In the genomic region with DNA sequence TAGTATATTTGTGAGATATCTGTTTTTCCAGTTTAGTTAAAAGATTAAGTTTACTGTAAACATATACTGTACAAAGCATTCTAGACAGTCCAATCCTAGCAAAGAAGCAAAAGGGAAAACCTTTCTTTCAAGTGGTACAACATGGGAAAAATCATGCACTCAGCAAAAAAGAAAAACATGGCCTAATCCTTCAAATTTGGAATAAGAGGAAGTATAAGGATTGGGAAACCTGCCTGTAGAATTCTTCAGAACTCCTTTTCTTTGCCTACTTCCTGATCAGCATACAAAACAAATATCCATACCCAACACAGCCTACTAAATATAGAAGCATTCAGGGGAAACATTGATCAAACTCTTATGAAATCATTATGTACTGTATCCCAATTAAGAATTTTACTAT, we compare ENCODE assay signal across 18 cellular contexts. TPM values are rescaled to one million over a fixed set of nuclear protein-coding genes. Genes with fewer than 3 reads are reported as not detected.
A peak's percentile ranks its signal among the peaks of the same experiment; 100 is the strongest.
DNase-seq lines count a peak whose midpoint lies in the region; ATAC-seq and TF ChIP-seq lines count a peak whose summit lies in the region.
"Had no signal": no experiment of that assay in that cellular context is flagged by ENCODE, and none has a peak within 500 bp of the region (broad histone marks: within the 10 kb centered on the region; RNA-seq: fewer than 3 reads in every experiment).

No MANE protein-coding gene starts in this region.

- in situ Hi-C loops in gastrocnemius medialis (cut with MboI; ENCODE audit: low sequenced_read_pairs in 4 of 4) = no loop called here

- H3K4me3 ChIP-seq in endodermal cell (ENCODE audit: low read length) = no peak overlapping the region
- no peak overlapping the region for H3K4me3 ChIP-seq in gastrocnemius medialis
- H3K4me3 ChIP-seq: BLaER1, GM23338 had no signal

- H3K27me3 ChIP-seq in CD4-positive, alpha-beta T cell (ENCODE audit: control insufficient read depth, insufficient read depth, low read length) = no peaks in the 10 kb centered on the region
- H3K27me3 ChIP-seq in endodermal cell (ENCODE audit: control insufficient read depth, insufficient read depth, low read length, poor library complexity, severe bottlenecking) (no peaks in the 10 kb centered on the region), gastrocnemius medialis (no peaks in the 10 kb centered on the region)
- H3K27me3 ChIP-seq: BLaER1 had no signal

- H3K9me3 Mint-ChIP-seq in CD4-positive, alpha-beta T cell = no peaks in the 10 kb centered on the region
- peaks cover 8% of the 10 kb centered on the region for H3K9me3 Mint-ChIP-seq in endodermal cell
- peaks cover 25% of the 10 kb centered on the region for H3K9me3 Mint-ChIP-seq in T-helper 2 cell treated with Interferon-gamma antibody and Interleukin-4, amounts not matched to agents 5 μg/mL and 100 μg/mL, for 36 hours
- H3K9me3 Mint-ChIP-seq: GM23338 had no signal

- H3K27ac Mint-ChIP-seq in CD4-positive, alpha-beta T cell = peak overlapping the region; percentile 55
- peak overlapping the region; percentile 53 for H3K27ac Mint-ChIP-seq in endodermal cell
- no peak overlapping the region for H3K27ac Mint-ChIP-seq in T-helper 2 cell treated with Interferon-gamma antibody and Interleukin-4, amounts not matched to agents 5 μg/mL and 100 μg/mL, for 36 hours
- H3K27ac Mint-ChIP-seq: activated naive CD4-positive, alpha-beta T cell treated with anti-CD3 and anti-CD28 coated beads for 36 hours; GM23338 had no signal

- no peaks in the 10 kb centered on the region for H3K27me3 Mint-ChIP-seq in CD4-positive, alpha-beta T cell
- no peaks in the 10 kb centered on the region for H3K27me3 Mint-ChIP-seq in endodermal cell (ENCODE audit: insufficient read depth)
- no peaks in the 10 kb centered on the region for H3K27me3 Mint-ChIP-seq in T-helper 2 cell treated with Interferon-gamma antibody and Interleukin-4, amounts not matched to agents 5 μg/mL and 100 μg/mL, for 36 hours (ENCODE audit: low read depth)

- H3K4me1 ChIP-seq in endodermal cell (ENCODE audit: control insufficient read depth, insufficient read depth, low read length) (no peaks in the 10 kb centered on the region), gastrocnemius medialis (peaks cover 14 to 15% of the 10 kb centered on the region in 2 donors)
- H3K4me1 ChIP-seq: BLaER1 had no signal

- TF ChIP-seq CTCF in CD4-positive, alpha-beta T cell (IDR thresholded peaks at IDR 0.05) = no peak
- TF ChIP-seq CTCF in endodermal cell (conservative IDR thresholded peaks at IDR 0.05) (no peak), gastrocnemius medialis (IDR thresholded peaks at IDR 0.05 in 4 of 5, conservative IDR thresholded peaks at IDR 0.05 in 1 of 5) (no peak)

- TF ChIP-seq POLR2A in gastrocnemius medialis (IDR thresholded peaks at IDR 0.05) = no peak
- no peak for TF ChIP-seq POLR2A in GM18505 (IDR thresholded peaks at IDR 0.05; ENCODE audit: borderline replicate concordance, extremely low read depth, insufficient read depth, insufficient read length)

- no peaks in the 10 kb centered on the region for H3K9me3 ChIP-seq in CD4-positive, alpha-beta T cell (ENCODE audit: control insufficient read depth, low read length)
- H3K9me3 ChIP-seq in endodermal cell (ENCODE audit: control insufficient read depth, low read length) (no peaks in the 10 kb centered on the region), gastrocnemius medialis (no peaks in the 10 kb centered on the region)

- H3K36me3 ChIP-seq in endodermal cell (ENCODE audit: control insufficient read depth, insufficient read depth, low read length) (peaks cover 25% of the 10 kb centered on the region), gastrocnemius medialis (peaks cover 0 to 22% of the 10 kb centered on the region in 2 donors)

- H3K9ac ChIP-seq in endodermal cell (ENCODE audit: extremely low read depth, low read length, poor library complexity, severe bottlenecking) = no peak overlapping the region
- H3K9ac ChIP-seq: BLaER1 had no signal

- DNase-seq in CD4-positive, alpha-beta T cell = no peak
- peak; percentile 31 to 38 for DNase-seq in Kasumi-1 (lab: John Stamatoyannopoulos, UW)
- no peak for DNase-seq in endodermal cell
- DNase-seq in gastrocnemius medialis = no peak
- DNase-seq in T-helper 2 cell treated with Interferon-gamma antibody and Interleukin-4, amounts not matched to agents 5 μg/mL and 100 μg/mL, for 36 hours (ENCODE audit: low spot score) = no peak
- DNase-seq in hippocampal formation (lab: John Stamatoyannopoulos, UW) = no peak
- DNase-seq: activated CD4-positive, alpha-beta T cell treated with anti-CD3 and anti-CD28 coated beads for 48 hours; activated CD8-positive, alpha-beta memory T cell treated with anti-CD3 and anti-CD28 coated beads, Interleukin-2, amount 50 U/mL, for 4 hours; activated naive CD4-positive, alpha-beta T cell treated with anti-CD3 and anti-CD28 coated beads for 36 hours; aorta; DMS53; midbrain; NCI-H1092 treated with DMSO at 0.1 percent for 48 hours; NCI-H2107; NCI-H524 treated with DMSO at 0.1 percent for 48 hours had no signal

- H3K36me3 Mint-ChIP-seq in CD4-positive, alpha-beta T cell (ENCODE audit: low read depth) = peaks cover 52% of the 10 kb centered on the region
- H3K36me3 Mint-ChIP-seq in endodermal cell (ENCODE audit: low read depth) = peaks cover 24% of the 10 kb centered on the region
- peaks cover 35% of the 10 kb centered on the region for H3K36me3 Mint-ChIP-seq in T-helper 2 cell treated with Interferon-gamma antibody and Interleukin-4, amounts not matched to agents 5 μg/mL and 100 μg/mL, for 36 hours (ENCODE audit: low read depth)

- no peak overlapping the region for H3K27ac ChIP-seq in CD4-positive, alpha-beta T cell (ENCODE audit: low read depth, low read length)
- H3K27ac ChIP-seq in endodermal cell (ENCODE audit: low read depth, low read length) (no peak overlapping the region), gastrocnemius medialis (peak overlapping the region; percentile 17 to 32 (median 25))
- H3K27ac ChIP-seq: BLaER1 had no signal

- H3K4me3 Mint-ChIP-seq in CD4-positive, alpha-beta T cell = no peak overlapping the region
- no peak overlapping the region for H3K4me3 Mint-ChIP-seq in endodermal cell
- no peak overlapping the region for H3K4me3 Mint-ChIP-seq in T-helper 2 cell treated with Interferon-gamma antibody and Interleukin-4, amounts not matched to agents 5 μg/mL and 100 μg/mL, for 36 hours
- H3K4me3 Mint-ChIP-seq: activated naive CD4-positive, alpha-beta T cell treated with anti-CD3 and anti-CD28 coated beads for 36 hours; GM23338 had no signal

- POLR2A ChIA-PET in CD4-positive, alpha-beta T cell (lab: Charles Lee) = interaction anchor here (0.7 kb wide), 1 partner anchor 42 kb away, joined by 3 read pairs; no protein-coding TSS in a partner anchor

- no peak for ATAC-seq in CD4-positive, alpha-beta T cell (ENCODE audit: poor library complexity)
- ATAC-seq in gastrocnemius medialis (no peak), GM18505 (IDR thresholded peaks at IDR 0.05; ENCODE audit: unreplicated experiment) (no peak)
- ATAC-seq: GM23338 had no signal

- intact Hi-C loops in CD4-positive, alpha-beta T cell (cut with DNase I, micrococcal nuclease) = no loop called here
- intact Hi-C loops in gastrocnemius medialis (cut with DNase I; ENCODE audit: low total_unique reads) = no loop called here

- H3K4me1 Mint-ChIP-seq in CD4-positive, alpha-beta T cell (ENCODE audit: low read depth) = peaks cover 20% of the 10 kb centered on the region
- H3K4me1 Mint-ChIP-seq in endodermal cell = no peaks in the 10 kb centered on the region
- peaks cover 11% of the 10 kb centered on the region for H3K4me1 Mint-ChIP-seq in T-helper 2 cell treated with Interferon-gamma antibody and Interleukin-4, amounts not matched to agents 5 μg/mL and 100 μg/mL, for 36 hours (ENCODE audit: low read depth)
- H3K4me1 Mint-ChIP-seq: GM23338 had no signal

- CTCF ChIA-PET in CD4-positive, alpha-beta T cell (lab: Charles Lee) = no interaction called here

RNA-seq across cellular contexts. Expression of gene EPS15, which starts 45.4 kb away (rescaled TPM):
- 10 to 100 TPM; 44.5 to 47.9 TPM for total RNA-seq in CD4-positive, alpha-beta T cell
- 10 to 100 TPM; 45.0 to 46.9 TPM for total RNA-seq in endodermal cell
- 34.2 TPM for polyA plus RNA-seq in endodermal cell (2013, experiment 1 of 2)
- polyA plus RNA-seq in endodermal cell (2013, experiment 2 of 2) = 29.3 TPM
- total RNA-seq in gastrocnemius medialis = 100 to 1,000 TPM in 1 of 4 donors, 10 to 100 TPM in 3; 44.8 to 121 (median 71.0) TPM

Comparison
In these comparisons a context has a peak if more than half of its experiments do, and no peak if none do; other contexts are left out.
1. DNase-seq: peak in Kasumi-1 (2 of 2); none in CD4-positive, alpha-beta T cell (0 of 10), endodermal cell (single experiment), gastrocnemius medialis (0 of 2), T-helper 2 cell treated with Interferon-gamma antibody and Interleukin-4, amounts not matched to agents 5 μg/mL and 100 μg/mL, for 36 hours (single experiment) and hippocampal formation (0 of 2).
2. H3K27ac ChIP-seq: peak in gastrocnemius medialis (4 of 4); none in CD4-positive, alpha-beta T cell (single experiment) and endodermal cell (single experiment).